8 cellular contexts compared by ENCODE assay signal in genomic region chr3:190533511-190534282, GRCh38. TPM values are rescaled to one million over a fixed set of nuclear protein-coding genes. Genes with fewer than 3 reads are reported as not detected.
DNase-seq lines count a peak whose midpoint lies in the region; ATAC-seq and TF ChIP-seq lines count a peak whose summit lies in the region.

No MANE protein-coding gene starts in this region.

- H3K36me3 ChIP-seq in HAP-1 (replicated peaks) = no peaks in the 10 kb centered on the region
- H3K36me3 ChIP-seq in ascending aorta = no peaks in the 10 kb centered on the region
- peaks cover 0 to 5% (median 0%) of the 10 kb centered on the region in 6 donors for H3K36me3 ChIP-seq in spleen

- no peaks in the 10 kb centered on the region for H3K27me3 ChIP-seq in HAP-1 (ENCODE audit: low read depth)
- H3K27me3 ChIP-seq in ascending aorta = no peaks in the 10 kb centered on the region
- no peaks in the 10 kb centered on the region for H3K27me3 ChIP-seq in spleen (replicated peaks in 1 of 7)

- no peak for ATAC-seq in GM18873 (IDR thresholded peaks at IDR 0.05; ENCODE audit: low FRiP score, unreplicated experiment)

- TF ChIP-seq CTCF in ascending aorta (IDR thresholded peaks at IDR 0.05) (no peak), spleen (IDR thresholded peaks at IDR 0.05 in 8 of 11, conservative IDR thresholded peaks at IDR 0.05 in 3 of 11) (no peak)

- in situ Hi-C loops in HAP-1 (cut with MboI; ENCODE audit: low sequenced_read_pairs) = no loop called here

- no peak overlapping the region for H3K4me3 ChIP-seq in HAP-1
- peak overlapping the region in 1 of 2 donors; percentile 16 for H3K4me3 ChIP-seq in ascending aorta
- no peak overlapping the region for H3K4me3 ChIP-seq in spleen

- H3K4me1 ChIP-seq in HAP-1 (peaks cover 7% of the 10 kb centered on the region), ascending aorta (peaks cover 0 to 3% of the 10 kb centered on the region in 2 donors), spleen (peaks cover 0 to 28% (median 17%) of the 10 kb centered on the region in 6 donors)

- TF ChIP-seq POLR2A in spleen (IDR thresholded peaks at IDR 0.05) = no peak

- H3K9me3 ChIP-seq in HAP-1 (no peaks in the 10 kb centered on the region), ascending aorta (no peaks in the 10 kb centered on the region), spleen (no peaks in the 10 kb centered on the region)

- intact Hi-C loops in ascending aorta (cut with DNase I) (no loop called here), spleen (cut with DNase I; ENCODE audit: low total_unique reads) (no loop called here)

- DNase-seq in HAP-1 (ENCODE audit: low spot score in 2 of 2) = peak; percentile 15 to 24
- DNase-seq in ascending aorta (ENCODE audit: low spot score in 2 of 2) = peak in 1 of 2 donors; percentile 80
- peak in 41 of 51 donors; percentile 2 to 70 (median 35) for DNase-seq in hypothalamus (lab: John Stamatoyannopoulos, UW)
- no peak for DNase-seq in spleen
- no peak for DNase-seq in NAMALWA (ENCODE audit: low spot score)
- DNase-seq in activated CD8-positive, alpha-beta memory T cell treated with anti-CD3 and anti-CD28 coated beads, Interleukin-2, amount 50 U/mL, for 4 hours = no peak
- no peak for DNase-seq in T-helper 2 cell

- H3K27ac ChIP-seq in ascending aorta (peak overlapping the region; percentile 30 to 47), spleen (peak overlapping the region in 7 of 8 donors; percentile 3 to 58 (median 37))

- 33 to 45% (median 38%) methylated on average over 13 of the region's 13 CpGs for WGBS in spleen, 5 donors

RNA-seq across cellular contexts. Expression of gene IL1RAP, which starts 19.8 kb away (rescaled TPM):
- 12.8 TPM for total RNA-seq in ascending aorta
- total RNA-seq in spleen = 10 to 100 TPM; 22.6 to 47.4 (median 28.1) TPM
- polyA plus RNA-seq in spleen = 1 to 10 TPM; 1.1 to 1.6 (median 1.5) TPM

Comparison
In these comparisons a context has a peak if more than half of its experiments do, and no peak if none do; other contexts are left out.
1. DNase-seq: peak in HAP-1 (2 of 2) and hypothalamus (41 of 51); none in spleen (single experiment), NAMALWA (single experiment), activated CD8-positive, alpha-beta memory T cell treated with anti-CD3 and anti-CD28 coated beads, Interleukin-2, amount 50 U/mL, for 4 hours (single experiment) and T-helper 2 cell (0 of 5).